In the genomic region with DNA sequence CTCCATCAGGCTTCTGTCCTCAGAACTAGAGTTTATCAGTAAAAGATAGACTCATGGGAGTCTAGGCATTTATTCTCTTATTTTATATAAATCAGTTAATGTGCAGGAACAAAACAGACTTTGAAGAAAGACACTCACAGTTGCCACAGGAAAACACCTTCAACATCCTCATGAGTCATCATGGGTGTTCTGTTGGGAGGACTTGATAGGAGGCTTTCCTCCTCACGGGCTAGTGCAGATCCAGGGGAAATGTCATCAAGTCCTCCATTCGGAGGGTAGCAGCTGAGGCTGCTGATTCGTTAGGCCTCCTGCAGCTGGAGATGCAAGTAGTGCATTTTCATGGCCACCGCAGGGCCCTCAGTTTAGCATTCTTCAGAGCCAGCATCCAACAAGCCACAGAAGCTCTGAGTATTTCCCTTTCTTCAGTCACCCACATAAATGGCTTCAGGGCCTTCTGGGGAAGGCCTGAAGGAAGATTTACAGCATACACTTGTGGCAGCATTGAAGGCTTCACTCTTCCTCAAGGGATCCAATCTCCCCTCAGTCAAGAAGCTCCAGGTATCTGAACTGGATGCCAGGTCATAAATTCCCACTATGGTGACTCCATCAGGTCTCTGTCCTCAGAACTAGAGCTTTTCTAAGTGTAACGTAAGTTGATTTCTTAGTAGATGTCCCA, we compare ENCODE assay signal across 7 cellular contexts. TPM values are rescaled to one million over a fixed set of nuclear protein-coding genes. Genes with fewer than 3 reads are reported as not detected.
A peak's percentile ranks its signal among the peaks of the same experiment; 100 is the strongest.
DNase-seq lines count a peak whose midpoint lies in the region; ATAC-seq and TF ChIP-seq lines count a peak whose summit lies in the region.
"Not testable (repeated sequence)": the region's sequence is repeated elsewhere in the genome, so short reads cannot be mapped to it uniquely, and the experiment has no call there.

No MANE protein-coding gene starts in this region.

- H3K4me3 ChIP-seq in lung, result not testable (repeated sequence)

- H3K4me1 ChIP-seq in foreskin keratinocyte; lung (ENCODE audit: control insufficient read depth in 2 of 2, insufficient read depth in 2 of 2, low read length in 2 of 2): not testable (repeated sequence)

- POLR2A ChIA-PET in WTC11 (lab: Charles Lee), result not testable (repeated sequence)

- not testable (repeated sequence) for H3K4me3 Mint-ChIP-seq in WTC11; activated naive CD8-positive, alpha-beta T cell treated with anti-CD3 and anti-CD28 coated beads, Interleukin-2, amount 50 U/mL, for 24 hours

- peak overlapping the region; percentile 10; the same call in 1 of the 2 replicates for H3K27ac Mint-ChIP-seq in WTC11
- not testable (repeated sequence) for H3K27ac Mint-ChIP-seq in activated naive CD8-positive, alpha-beta T cell treated with anti-CD3 and anti-CD28 coated beads, Interleukin-2, amount 50 U/mL, for 24 hours

- not testable (repeated sequence) for H3K27me3 Mint-ChIP-seq in WTC11 (ENCODE audit: low read depth); activated naive CD8-positive, alpha-beta T cell treated with anti-CD3 and anti-CD28 coated beads, Interleukin-2, amount 50 U/mL, for 24 hours

- CTCF ChIA-PET in WTC11 (lab: Charles Lee), result interaction anchor here (0.6 to 2.7 kb wide), 3 partner anchors 18 to 401 kb away, joined by 3 to 13 read pairs (median 4); no protein-coding TSS in a partner anchor

- H3K36me3 ChIP-seq in lung (ENCODE audit: control insufficient read depth in 2 of 2, insufficient read depth in 2 of 2, low read length in 2 of 2), result peaks cover 3 to 10% of the 10 kb centered on the region in 2 donors

- not testable (repeated sequence) for H3K9me3 Mint-ChIP-seq in WTC11; activated naive CD8-positive, alpha-beta T cell treated with anti-CD3 and anti-CD28 coated beads, Interleukin-2, amount 50 U/mL, for 24 hours

- H3K4me1 Mint-ChIP-seq in WTC11; activated naive CD8-positive, alpha-beta T cell treated with anti-CD3 and anti-CD28 coated beads, Interleukin-2, amount 50 U/mL, for 24 hours: not testable (repeated sequence)

- WGBS in lung, 2 donors, result 98 to 99% methylated on average over 2 of the region's 5 CpGs

- H3K9me3 ChIP-seq in lung (ENCODE audit: control insufficient read depth in 2 of 2, insufficient read depth in 1 of 2, low read length in 1 of 2), result not testable (repeated sequence)

- ATAC-seq in WTC11; lung (ENCODE audit: insufficient read depth, low FRiP score): not testable (repeated sequence)
- peak; percentile 82 for ATAC-seq in activated naive CD8-positive, alpha-beta T cell treated with anti-CD3 and anti-CD28 coated beads, Interleukin-2, amount 50 U/mL, for 24 hours
- peak; percentile 79 for ATAC-seq in foreskin keratinocyte
- peak; percentile 71 for ATAC-seq in stimulated activated naive CD8-positive, alpha-beta T cell treated with anti-CD3 and anti-CD28 coated beads, Interleukin-15, Interleukin-2, amounts not matched to agents 100 U/mL and 50 U/mL, for 24 hours

- TF ChIP-seq CTCF in WTC11 (IDR thresholded peaks at IDR 0.05); foreskin keratinocyte (conservative IDR thresholded peaks at IDR 0.05); lung (IDR thresholded peaks at IDR 0.05; ENCODE audit: control extremely low read depth, extremely low read depth): not testable (repeated sequence)

- DNase-seq in NAMALWA (ENCODE audit: low spot score) (peak; percentile 0), lung (ENCODE audit: low spot score) (peak; percentile 25)
- DNase-seq in WTC11 (ENCODE audit: low spot score); activated naive CD8-positive, alpha-beta T cell treated with anti-CD3 and anti-CD28 coated beads, Interleukin-2, amount 50 U/mL, for 24 hours; foreskin keratinocyte; stimulated activated naive CD8-positive, alpha-beta T cell treated with anti-CD3 and anti-CD28 coated beads, Interleukin-15, Interleukin-2, amounts not matched to agents 100 U/mL and 50 U/mL, for 24 hours: not testable (repeated sequence)
- DNase-seq in activated CD8-positive, alpha-beta memory T cell treated with anti-CD3 and anti-CD28 coated beads, Interleukin-2, amount 50 U/mL, for 48 hours, result peak; percentile 44

- not testable (repeated sequence) for H3K36me3 Mint-ChIP-seq in WTC11; activated naive CD8-positive, alpha-beta T cell treated with anti-CD3 and anti-CD28 coated beads, Interleukin-2, amount 50 U/mL, for 24 hours (ENCODE audit: low read depth)

- not testable (repeated sequence) for H3K27ac ChIP-seq in foreskin keratinocyte; lung (ENCODE audit: low read depth in 1 of 2, low read length in 1 of 2)

- H3K27me3 ChIP-seq in foreskin keratinocyte; lung (ENCODE audit: control insufficient read depth, insufficient read depth): not testable (repeated sequence)

RNA-seq across cellular contexts. Expression of gene NBPF1, which starts 10.9 kb away (rescaled TPM):
- total RNA-seq in WTC11 (2021) (17.5 to 18.3 TPM (median 17.9 TPM) in 3 replicates), foreskin keratinocyte (19.1 and 25.5 TPM in 2 replicates), lung (10 to 100 TPM; 54.1 to 83.8 TPM)
- polyA plus RNA-seq in foreskin keratinocyte (3.9 and 4.2 TPM in 2 replicates), lung (1 to 10 TPM; 4.3 to 5.7 TPM)
